Comparison of ENCODE assay signal across 11 cellular contexts in genomic region chr22:39291501-39291900, GRCh38. TPM values are rescaled to one million over a fixed set of nuclear protein-coding genes. Genes with fewer than 3 reads are reported as not detected.
DNase-seq lines count a peak whose midpoint lies in the region; ATAC-seq and TF ChIP-seq lines count a peak whose summit lies in the region.
"Had no signal": no experiment of that assay in that cellular context is flagged by ENCODE, and none has a peak within 500 bp of the region (broad histone marks: within the 10 kb centered on the region; RNA-seq: fewer than 3 reads in every experiment).

No MANE protein-coding gene starts in this region.

- in situ Hi-C loops in KBM-7 (cut with MboI; ENCODE audit: low pct_unique_long_range_greater_than_20kb, low sequenced_read_pairs): no loop called here

- ATAC-seq in HG03025 (IDR thresholded peaks at IDR 0.05; ENCODE audit: low FRiP score, unreplicated experiment): no peak
- ATAC-seq in GM18867 (IDR thresholded peaks at IDR 0.05; ENCODE audit: unreplicated experiment): no peak
- no peak for ATAC-seq in GM21528 (IDR thresholded peaks at IDR 0.05; ENCODE audit: low FRiP score, unreplicated experiment)

- no peak for TF ChIP-seq EP300 in esophagus muscularis mucosa (IDR thresholded peaks at IDR 0.05)

- DNase-seq in esophagus muscularis mucosa (ENCODE audit: extremely low spot score) (no peak), retinal pigment epithelial cell (ENCODE audit: low read depth) (no peak), KBM-7 (no peak)
- DNase-seq: activated CD4-positive, alpha-beta T cell treated with anti-CD3 and anti-CD28 coated beads for 48 hours; NCI-H1092 treated with DMSO at 0.1 percent for 48 hours; NCI-H748 treated with DMSO at 0.1 percent for 48 hours had no signal

- no peaks in the 10 kb centered on the region for H4K20me1 ChIP-seq in OCI-LY3 (ENCODE audit: insufficient read depth, low read length)

- H3K4me2 ChIP-seq in OCI-LY3 (ENCODE audit: low read length): no peak overlapping the region

- H2AFZ ChIP-seq in OCI-LY3 (ENCODE audit: low read depth, low read length): no peak overlapping the region

- no peaks in the 10 kb centered on the region for H3K79me2 ChIP-seq in OCI-LY3 (ENCODE audit: low read length)

- no peak for TF ChIP-seq CTCF in C4-2B (conservative IDR thresholded peaks at IDR 0.05)
- peak; percentile 22; the same call in 1 of the 2 replicates for TF ChIP-seq CTCF in OCI-LY3 (IDR thresholded peaks at IDR 0.05; ENCODE audit: low read depth, low read length)
- TF ChIP-seq CTCF in esophagus muscularis mucosa (IDR thresholded peaks at IDR 0.05): no peak
- peak; percentile 36 for TF ChIP-seq CTCF in retinal pigment epithelial cell (conservative IDR thresholded peaks at IDR 0.05; ENCODE audit: low read depth, low read length)

- H3K27ac ChIP-seq in C4-2B (peak overlapping the region; percentile 68), OCI-LY3 (ENCODE audit: low read length) (no peak overlapping the region), esophagus muscularis mucosa (replicated peaks in 1 of 4) (peak overlapping the region; percentile 65 to 75 (median 74))

- WGBS in esophagus muscularis mucosa: 92% methylated on average over 10 of the region's 10 CpGs

- intact Hi-C loops in esophagus muscularis mucosa (cut with DNase I): no loop called here

- H3K27me3 ChIP-seq in OCI-LY3 (ENCODE audit: low read depth, low read length): no peaks in the 10 kb centered on the region
- no peaks in the 10 kb centered on the region for H3K27me3 ChIP-seq in esophagus muscularis mucosa

- H3K36me3 ChIP-seq in OCI-LY3 (replicated peaks; ENCODE audit: low read depth, low read length) (no peaks in the 10 kb centered on the region), esophagus muscularis mucosa (no peaks in the 10 kb centered on the region)

- H3K9me3 ChIP-seq in OCI-LY3 (ENCODE audit: insufficient read depth, low read length) (no peaks in the 10 kb centered on the region), esophagus muscularis mucosa (no peaks in the 10 kb centered on the region)

- no peak overlapping the region for H3K4me3 ChIP-seq in OCI-LY3 (ENCODE audit: low read length)
- no peak overlapping the region for H3K4me3 ChIP-seq in esophagus muscularis mucosa
- no peak overlapping the region for H3K4me3 ChIP-seq in retinal pigment epithelial cell (ENCODE audit: low read length)

- peaks cover 13% of the 10 kb centered on the region for H3K4me1 ChIP-seq in OCI-LY3 (ENCODE audit: low read length)
- peaks cover 31 to 35% (median 33%) of the 10 kb centered on the region in 4 donors for H3K4me1 ChIP-seq in esophagus muscularis mucosa

- no peak for TF ChIP-seq POLR2A in esophagus muscularis mucosa (IDR thresholded peaks at IDR 0.05; ENCODE audit: low read depth)

- no peak overlapping the region for H3K9ac ChIP-seq in OCI-LY3 (ENCODE audit: low read length)

RNA-seq across cellular contexts. Expression of gene RPL3, which starts 27.9 kb away (rescaled TPM):
- total RNA-seq in esophagus muscularis mucosa: 1,000 to 10,000 TPM; 2,019 to 2,284 (median 2,183) TPM

RNA-seq across cellular contexts. Expression of gene PDGFB, which starts 46.7 kb away (rescaled TPM):
- 10 to 100 TPM; 12.3 to 25.4 (median 18.8) TPM for total RNA-seq in esophagus muscularis mucosa

RNA-seq across cellular contexts. Expression of gene SYNGR1, which starts 58.3 kb away (rescaled TPM):
- 10 to 100 TPM; 14.4 to 29.4 (median 24.0) TPM for total RNA-seq in esophagus muscularis mucosa

Comparison
In these comparisons a context has a peak if more than half of its experiments do, and no peak if none do; other contexts are left out.
1. CTCF ChIP-seq: peak in OCI-LY3 (single experiment) and retinal pigment epithelial cell (single experiment); none in C4-2B (single experiment) and esophagus muscularis mucosa (0 of 3).